ENCODE assay signal across 14 cellular contexts in the genomic region with DNA sequence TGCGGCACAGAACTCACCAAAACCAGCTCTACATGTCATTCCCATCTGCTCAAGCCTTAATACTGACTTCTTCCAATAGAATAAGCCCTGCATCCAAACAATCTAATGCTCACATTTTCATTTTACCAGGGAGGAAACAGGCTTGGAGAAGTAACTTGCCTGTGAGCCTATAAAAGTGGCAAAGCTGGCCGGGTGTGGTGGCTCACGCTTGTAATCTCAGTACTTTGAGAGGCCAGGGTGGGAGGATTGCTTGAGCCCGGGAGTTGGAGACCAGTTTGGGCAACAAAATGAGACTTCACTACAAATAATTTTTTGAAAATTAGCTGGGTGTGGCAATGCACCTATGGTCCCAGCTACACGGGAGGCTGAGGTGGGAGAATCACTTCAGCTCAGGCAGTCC.
"Had no signal": no experiment of that assay in that cellular context is flagged by ENCODE, and none has a peak within 500 bp of the region (broad histone marks: within the 10 kb centered on the region; RNA-seq: fewer than 3 reads in every experiment).

No MANE protein-coding gene starts in this region.

- H3K36me3 ChIP-seq: heart right ventricle, tibial nerve had no signal

- H3K9me3 ChIP-seq: heart right ventricle, tibial nerve had no signal

- H3K36me3 Mint-ChIP-seq: activated CD8-positive, alpha-beta memory T cell treated with anti-CD3 and anti-CD28 coated beads, Interleukin-2, amount 10 ng/mL, durations not matched to agents 7 days and 5 days; activated naive CD8-positive, alpha-beta T cell had no signal

- H3K4me3 ChIP-seq: heart right ventricle, tibial nerve had no signal

- ATAC-seq: activated CD8-positive, alpha-beta memory T cell treated with anti-CD3 and anti-CD28 coated beads, Interleukin-2, amount 10 ng/mL, durations not matched to agents 7 days and 5 days; heart right ventricle; left ventricle myocardium superior had no signal

- DNase-seq: activated CD4-positive, alpha-beta T cell treated with anti-CD3 and anti-CD28 coated beads, Interleukin-2, amount 50 U/mL, for 48 hours; activated CD4-positive, CD25-positive, alpha-beta regulatory T cell treated with anti-CD3 and anti-CD28 coated beads, Interleukin-2, amount 50 U/mL, for 72 hours; activated CD8-positive, alpha-beta memory T cell treated with anti-CD3 and anti-CD28 coated beads, Interleukin-2, amount 10 ng/mL, durations not matched to agents 7 days and 5 days; activated gamma-delta T cell; activated T-cell treated with anti-CD3 and anti-CD28 coated beads, Interleukin-2, amount 50 U/mL, for 48 hours; heart right ventricle; islet precursor cell; left ventricle myocardium superior; retina; stimulated activated CD4-positive, alpha-beta T cell treated with anti-CD3 and anti-CD28 coated beads, Interleukin-15, amount 100 ng/mL, for 24 hours; stimulated activated CD4-positive, alpha-beta T cell treated with anti-CD3 and anti-CD28 coated beads, Interleukin-4, amount 100 ng/mL, for 4 hours had no signal

- H3K27me3 ChIP-seq: heart right ventricle, tibial nerve had no signal

- H3K27ac Mint-ChIP-seq: activated CD8-positive, alpha-beta memory T cell treated with anti-CD3 and anti-CD28 coated beads, Interleukin-2, amount 10 ng/mL, durations not matched to agents 7 days and 5 days; activated naive CD8-positive, alpha-beta T cell; T-helper 1 cell treated with Interleukin-12 subunit alpha and Interleukin-12 subunit beta and Interleukin-4 antibody, amounts not matched to agents 30 μg/mL and 1 μg/mL, for 36 hours had no signal

- H3K9me3 Mint-ChIP-seq: T-helper 1 cell treated with Interleukin-12 subunit alpha and Interleukin-12 subunit beta and Interleukin-4 antibody, amounts not matched to agents 30 μg/mL and 1 μg/mL, for 36 hours had no signal

- H3K4me3 Mint-ChIP-seq: activated CD8-positive, alpha-beta memory T cell treated with anti-CD3 and anti-CD28 coated beads, Interleukin-2, amount 10 ng/mL, durations not matched to agents 7 days and 5 days; activated naive CD8-positive, alpha-beta T cell; T-helper 1 cell treated with Interleukin-12 subunit alpha and Interleukin-12 subunit beta and Interleukin-4 antibody, amounts not matched to agents 30 μg/mL and 1 μg/mL, for 36 hours had no signal
